1 cellular context compared by ENCODE assay signal in the genomic region with DNA sequence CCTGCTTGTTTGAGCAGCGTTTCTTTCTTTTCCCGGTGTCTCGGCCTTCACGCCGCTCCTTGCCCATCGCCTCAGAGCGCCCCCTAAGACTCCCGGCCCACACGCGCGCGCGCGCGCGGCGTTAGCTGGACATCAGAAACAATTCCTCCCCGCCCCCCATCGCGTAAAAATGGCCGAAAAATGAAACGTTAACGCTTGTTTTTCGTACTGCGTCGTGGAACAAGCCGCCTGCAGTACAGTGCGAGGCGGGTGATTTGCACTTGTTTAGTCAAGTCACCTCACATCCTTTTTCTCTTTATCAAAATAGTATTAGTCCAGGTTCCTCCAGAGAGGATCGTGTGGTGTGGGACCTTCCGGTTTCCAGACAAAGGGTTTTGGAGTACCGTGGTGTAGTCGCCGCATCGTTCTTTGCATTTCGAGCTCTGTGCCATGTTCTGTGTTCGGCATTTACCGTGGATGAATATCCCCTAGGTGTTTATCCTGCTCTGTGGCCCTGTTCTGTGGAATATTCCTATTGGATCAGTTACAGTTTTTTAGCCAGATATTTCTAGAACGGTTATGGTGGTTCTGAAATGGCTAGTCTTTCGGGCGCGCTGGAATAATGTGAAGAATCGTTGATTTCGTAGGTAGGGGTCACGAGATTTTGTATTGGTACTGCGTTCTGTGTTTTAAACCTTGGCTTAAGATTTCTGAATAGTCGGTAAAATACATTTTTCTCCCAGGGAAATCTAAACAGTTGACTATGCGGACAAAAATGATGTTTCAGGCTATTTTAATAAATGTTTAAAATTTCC.
A peak's percentile ranks its signal among the peaks of the same experiment; 100 is the strongest.
TF ChIP-seq lines count a peak whose summit lies in the region.

No MANE protein-coding gene starts in this region.

TF ChIP-seq in HepG2, 621 proteins besides CTCF, POLR2A, EP300 and RAD21 (continued from another document and continues in another):
- TF ChIP-seq, protein P1, sequence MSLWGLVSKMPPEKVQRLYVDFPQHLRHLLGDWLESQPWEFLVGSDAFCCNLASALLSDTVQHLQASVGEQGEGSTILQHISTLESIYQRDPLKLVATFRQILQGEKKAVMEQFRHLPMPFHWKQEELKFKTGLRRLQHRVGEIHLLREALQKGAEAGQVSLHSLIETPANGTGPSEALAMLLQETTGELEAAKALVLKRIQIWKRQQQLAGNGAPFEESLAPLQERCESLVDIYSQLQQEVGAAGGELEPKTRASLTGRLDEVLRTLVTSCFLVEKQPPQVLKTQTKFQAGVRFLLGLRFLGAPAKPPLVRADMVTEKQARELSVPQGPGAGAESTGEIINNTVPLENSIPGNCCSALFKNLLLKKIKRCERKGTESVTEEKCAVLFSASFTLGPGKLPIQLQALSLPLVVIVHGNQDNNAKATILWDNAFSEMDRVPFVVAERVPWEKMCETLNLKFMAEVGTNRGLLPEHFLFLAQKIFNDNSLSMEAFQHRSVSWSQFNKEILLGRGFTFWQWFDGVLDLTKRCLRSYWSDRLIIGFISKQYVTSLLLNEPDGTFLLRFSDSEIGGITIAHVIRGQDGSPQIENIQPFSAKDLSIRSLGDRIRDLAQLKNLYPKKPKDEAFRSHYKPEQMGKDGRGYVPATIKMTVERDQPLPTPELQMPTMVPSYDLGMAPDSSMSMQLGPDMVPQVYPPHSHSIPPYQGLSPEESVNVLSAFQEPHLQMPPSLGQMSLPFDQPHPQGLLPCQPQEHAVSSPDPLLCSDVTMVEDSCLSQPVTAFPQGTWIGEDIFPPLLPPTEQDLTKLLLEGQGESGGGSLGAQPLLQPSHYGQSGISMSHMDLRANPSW (CRISPR knock-in tag; IDR thresholded peaks at IDR 0.05; ENCODE audit: borderline replicate concordance) = no peak
- TF ChIP-seq SNAPC2 (CRISPR knock-in tag; IDR thresholded peaks at IDR 0.05) (no peak), MYNN (CRISPR knock-in tag; IDR thresholded peaks at IDR 0.05; ENCODE audit: low read depth) (no peak), KAT8 (CRISPR knock-in tag; IDR thresholded peaks at IDR 0.05) (0 out of 2 replicates have a peak, but pooled peaks have one; percentile 9), TCF7 (IDR thresholded peaks at IDR 0.05; ENCODE audit: low read depth) (peak; percentile 6; the same call in 1 of the 2 replicates), FOXJ3 (CRISPR knock-in tag; IDR thresholded peaks at IDR 0.05; ENCODE audit: borderline replicate concordance) (no peak), TEAD2 (CRISPR knock-in tag; IDR thresholded peaks at IDR 0.05) (no peak), ZFP82 (CRISPR knock-in tag; IDR thresholded peaks at IDR 0.05; ENCODE audit: borderline replicate concordance) (no peak), EZH2 (conservative IDR thresholded peaks at IDR 0.05; ENCODE audit: low read depth, low read length) (no peak), FOXC1 (CRISPR knock-in tag; IDR thresholded peaks at IDR 0.05; ENCODE audit: borderline replicate concordance) (no peak), NFE2 (CRISPR knock-in tag; IDR thresholded peaks at IDR 0.05) (no peak), ZNF30 (CRISPR knock-in tag; IDR thresholded peaks at IDR 0.05) (no peak), RFX1 (IDR thresholded peaks at IDR 0.05) (no peak), ZNF563 (CRISPR knock-in tag; IDR thresholded peaks at IDR 0.05) (no peak), ZNF205 (CRISPR knock-in tag; IDR thresholded peaks at IDR 0.05) (no peak), ZNF605 (CRISPR knock-in tag; IDR thresholded peaks at IDR 0.05) (no peak; the same call in 1 of the 2 replicates), ZNF660 (CRISPR knock-in tag; IDR thresholded peaks at IDR 0.05; ENCODE audit: borderline replicate concordance, low read depth) (no peak), ZNF619 (CRISPR knock-in tag; IDR thresholded peaks at IDR 0.05) (no peak), SPEN (CRISPR knock-in tag; IDR thresholded peaks at IDR 0.05; ENCODE audit: low read depth) (0 out of 2 replicates have a peak, but pooled peaks have one; percentile 52), ZNF598 (CRISPR knock-in tag; IDR thresholded peaks at IDR 0.05; ENCODE audit: borderline replicate concordance) (no peak), RARG (CRISPR knock-in tag; IDR thresholded peaks at IDR 0.05; ENCODE audit: low read depth) (no peak), ZNF556 (CRISPR knock-in tag; IDR thresholded peaks at IDR 0.05; ENCODE audit: borderline replicate concordance) (no peak), RBM22 (optimal IDR thresholded peaks at IDR 0.05; ENCODE audit: low read length) (no peak), AGO1 (IDR thresholded peaks at IDR 0.05; ENCODE audit: low read depth, low read length, poor library complexity, severe bottlenecking) (no peak), POLR2AphosphoS5 (IDR thresholded peaks at IDR 0.05; ENCODE audit: low read depth, low read length) (no peak; the same call in 1 of the 2 replicates), JDP2 (CRISPR knock-in tag; IDR thresholded peaks at IDR 0.05; ENCODE audit: borderline replicate concordance) (0 out of 2 replicates have a peak, but pooled peaks have one; percentile 5), MEF2D (CRISPR knock-in tag; IDR thresholded peaks at IDR 0.05) (no peak), MAZ (IDR thresholded peaks at IDR 0.05; ENCODE audit: borderline replicate concordance, low read depth, low read length) (no peak), MAZ (CRISPR knock-in tag; IDR thresholded peaks at IDR 0.05; ENCODE audit: low read depth) (no peak), NBN (conservative IDR thresholded peaks at IDR 0.05) (no peak), ZNF564 (CRISPR knock-in tag; IDR thresholded peaks at IDR 0.05) (no peak), ZNF557 (CRISPR knock-in tag; IDR thresholded peaks at IDR 0.05) (no peak), ZNF737 (CRISPR knock-in tag; IDR thresholded peaks at IDR 0.05; ENCODE audit: borderline replicate concordance) (no peak)
- TF ChIP-seq, protein P2, sequence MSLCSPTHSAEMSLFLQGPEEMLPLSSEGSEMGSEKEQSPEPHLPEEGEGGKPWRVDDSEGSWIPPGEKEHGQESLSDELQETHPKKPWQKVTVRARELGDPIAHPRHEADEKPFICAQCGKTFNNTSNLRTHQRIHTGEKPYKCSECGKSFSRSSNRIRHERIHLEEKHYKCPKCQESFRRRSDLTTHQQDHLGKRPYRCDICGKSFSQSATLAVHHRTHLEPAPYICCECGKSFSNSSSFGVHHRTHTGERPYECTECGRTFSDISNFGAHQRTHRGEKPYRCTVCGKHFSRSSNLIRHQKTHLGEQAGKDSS (CRISPR knock-in tag; IDR thresholded peaks at IDR 0.05; ENCODE audit: borderline replicate concordance, low read depth) = no peak
- TF ChIP-seq, protein P3, sequence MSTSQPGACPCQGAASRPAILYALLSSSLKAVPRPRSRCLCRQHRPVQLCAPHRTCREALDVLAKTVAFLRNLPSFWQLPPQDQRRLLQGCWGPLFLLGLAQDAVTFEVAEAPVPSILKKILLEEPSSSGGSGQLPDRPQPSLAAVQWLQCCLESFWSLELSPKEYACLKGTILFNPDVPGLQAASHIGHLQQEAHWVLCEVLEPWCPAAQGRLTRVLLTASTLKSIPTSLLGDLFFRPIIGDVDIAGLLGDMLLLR (CRISPR knock-in tag; IDR thresholded peaks at IDR 0.05) = no peak
- TF ChIP-seq, protein P4, sequence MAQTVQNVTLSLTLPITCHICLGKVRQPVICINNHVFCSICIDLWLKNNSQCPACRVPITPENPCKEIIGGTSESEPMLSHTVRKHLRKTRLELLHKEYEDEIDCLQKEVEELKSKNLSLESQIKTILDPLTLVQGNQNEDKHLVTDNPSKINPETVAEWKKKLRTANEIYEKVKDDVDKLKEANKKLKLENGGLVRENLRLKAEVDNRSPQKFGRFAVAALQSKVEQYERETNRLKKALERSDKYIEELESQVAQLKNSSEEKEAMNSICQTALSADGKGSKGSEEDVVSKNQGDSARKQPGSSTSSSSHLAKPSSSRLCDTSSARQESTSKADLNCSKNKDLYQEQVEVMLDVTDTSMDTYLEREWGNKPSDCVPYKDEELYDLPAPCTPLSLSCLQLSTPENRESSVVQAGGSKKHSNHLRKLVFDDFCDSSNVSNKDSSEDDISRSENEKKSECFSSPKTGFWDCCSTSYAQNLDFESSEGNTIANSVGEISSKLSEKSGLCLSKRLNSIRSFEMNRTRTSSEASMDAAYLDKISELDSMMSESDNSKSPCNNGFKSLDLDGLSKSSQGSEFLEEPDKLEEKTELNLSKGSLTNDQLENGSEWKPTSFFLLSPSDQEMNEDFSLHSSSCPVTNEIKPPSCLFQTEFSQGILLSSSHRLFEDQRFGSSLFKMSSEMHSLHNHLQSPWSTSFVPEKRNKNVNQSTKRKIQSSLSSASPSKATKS (CRISPR knock-in tag; IDR thresholded peaks at IDR 0.05) = no peak
- TF ChIP-seq, protein P5, sequence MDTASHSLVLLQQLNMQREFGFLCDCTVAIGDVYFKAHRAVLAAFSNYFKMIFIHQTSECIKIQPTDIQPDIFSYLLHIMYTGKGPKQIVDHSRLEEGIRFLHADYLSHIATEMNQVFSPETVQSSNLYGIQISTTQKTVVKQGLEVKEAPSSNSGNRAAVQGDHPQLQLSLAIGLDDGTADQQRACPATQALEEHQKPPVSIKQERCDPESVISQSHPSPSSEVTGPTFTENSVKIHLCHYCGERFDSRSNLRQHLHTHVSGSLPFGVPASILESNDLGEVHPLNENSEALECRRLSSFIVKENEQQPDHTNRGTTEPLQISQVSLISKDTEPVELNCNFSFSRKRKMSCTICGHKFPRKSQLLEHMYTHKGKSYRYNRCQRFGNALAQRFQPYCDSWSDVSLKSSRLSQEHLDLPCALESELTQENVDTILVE (CRISPR knock-in tag; IDR thresholded peaks at IDR 0.05) = no peak
- TF ChIP-seq, protein P6, sequence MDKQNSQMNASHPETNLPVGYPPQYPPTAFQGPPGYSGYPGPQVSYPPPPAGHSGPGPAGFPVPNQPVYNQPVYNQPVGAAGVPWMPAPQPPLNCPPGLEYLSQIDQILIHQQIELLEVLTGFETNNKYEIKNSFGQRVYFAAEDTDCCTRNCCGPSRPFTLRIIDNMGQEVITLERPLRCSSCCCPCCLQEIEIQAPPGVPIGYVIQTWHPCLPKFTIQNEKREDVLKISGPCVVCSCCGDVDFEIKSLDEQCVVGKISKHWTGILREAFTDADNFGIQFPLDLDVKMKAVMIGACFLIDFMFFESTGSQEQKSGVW (CRISPR knock-in tag; IDR thresholded peaks at IDR 0.05; ENCODE audit: borderline replicate concordance) = no peak
- TF ChIP-seq, protein P7, sequence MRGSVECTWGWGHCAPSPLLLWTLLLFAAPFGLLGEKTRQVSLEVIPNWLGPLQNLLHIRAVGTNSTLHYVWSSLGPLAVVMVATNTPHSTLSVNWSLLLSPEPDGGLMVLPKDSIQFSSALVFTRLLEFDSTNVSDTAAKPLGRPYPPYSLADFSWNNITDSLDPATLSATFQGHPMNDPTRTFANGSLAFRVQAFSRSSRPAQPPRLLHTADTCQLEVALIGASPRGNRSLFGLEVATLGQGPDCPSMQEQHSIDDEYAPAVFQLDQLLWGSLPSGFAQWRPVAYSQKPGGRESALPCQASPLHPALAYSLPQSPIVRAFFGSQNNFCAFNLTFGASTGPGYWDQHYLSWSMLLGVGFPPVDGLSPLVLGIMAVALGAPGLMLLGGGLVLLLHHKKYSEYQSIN (CRISPR knock-in tag; IDR thresholded peaks at IDR 0.05; ENCODE audit: borderline replicate concordance) = no peak
- TF ChIP-seq, protein P8, sequence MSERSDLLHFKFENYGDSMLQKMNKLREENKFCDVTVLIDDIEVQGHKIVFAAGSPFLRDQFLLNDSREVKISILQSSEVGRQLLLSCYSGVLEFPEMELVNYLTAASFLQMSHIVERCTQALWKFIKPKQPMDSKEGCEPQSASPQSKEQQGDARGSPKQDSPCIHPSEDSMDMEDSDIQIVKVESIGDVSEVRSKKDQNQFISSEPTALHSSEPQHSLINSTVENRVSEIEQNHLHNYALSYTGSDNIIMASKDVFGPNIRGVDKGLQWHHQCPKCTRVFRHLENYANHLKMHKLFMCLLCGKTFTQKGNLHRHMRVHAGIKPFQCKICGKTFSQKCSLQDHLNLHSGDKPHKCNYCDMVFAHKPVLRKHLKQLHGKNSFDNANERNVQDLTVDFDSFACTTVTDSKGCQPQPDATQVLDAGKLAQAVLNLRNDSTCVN (CRISPR knock-in tag; IDR thresholded peaks at IDR 0.05; ENCODE audit: borderline replicate concordance) = no peak
- TF ChIP-seq, protein P9, sequence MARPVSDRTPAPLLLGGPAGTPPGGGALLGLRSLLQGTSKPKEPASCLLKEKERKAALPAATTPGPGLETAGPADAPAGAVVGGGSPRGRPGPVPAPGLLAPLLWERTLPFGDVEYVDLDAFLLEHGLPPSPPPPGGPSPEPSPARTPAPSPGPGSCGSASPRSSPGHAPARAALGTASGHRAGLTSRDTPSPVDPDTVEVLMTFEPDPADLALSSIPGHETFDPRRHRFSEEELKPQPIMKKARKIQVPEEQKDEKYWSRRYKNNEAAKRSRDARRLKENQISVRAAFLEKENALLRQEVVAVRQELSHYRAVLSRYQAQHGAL (CRISPR knock-in tag; IDR thresholded peaks at IDR 0.05; ENCODE audit: not compliant biosample characterization) = no peak
- TF ChIP-seq, protein P10, sequence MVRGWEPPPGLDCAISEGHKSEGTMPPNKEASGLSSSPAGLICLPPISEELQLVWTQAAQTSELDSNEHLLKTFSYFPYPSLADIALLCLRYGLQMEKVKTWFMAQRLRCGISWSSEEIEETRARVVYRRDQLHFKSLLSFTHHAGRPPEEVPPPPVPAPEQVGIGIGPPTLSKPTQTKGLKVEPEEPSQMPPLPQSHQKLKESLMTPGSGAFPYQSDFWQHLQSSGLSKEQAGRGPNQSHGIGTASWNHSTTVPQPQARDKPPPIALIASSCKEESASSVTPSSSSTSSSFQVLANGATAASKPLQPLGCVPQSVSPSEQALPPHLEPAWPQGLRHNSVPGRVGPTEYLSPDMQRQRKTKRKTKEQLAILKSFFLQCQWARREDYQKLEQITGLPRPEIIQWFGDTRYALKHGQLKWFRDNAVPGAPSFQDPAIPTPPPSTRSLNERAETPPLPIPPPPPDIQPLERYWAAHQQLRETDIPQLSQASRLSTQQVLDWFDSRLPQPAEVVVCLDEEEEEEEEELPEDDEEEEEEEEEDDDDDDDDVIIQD (CRISPR knock-in tag; IDR thresholded peaks at IDR 0.05; ENCODE audit: low read depth) = 0 out of 2 replicates have a peak, but pooled peaks have one; percentile 11
- TF ChIP-seq, protein P11, sequence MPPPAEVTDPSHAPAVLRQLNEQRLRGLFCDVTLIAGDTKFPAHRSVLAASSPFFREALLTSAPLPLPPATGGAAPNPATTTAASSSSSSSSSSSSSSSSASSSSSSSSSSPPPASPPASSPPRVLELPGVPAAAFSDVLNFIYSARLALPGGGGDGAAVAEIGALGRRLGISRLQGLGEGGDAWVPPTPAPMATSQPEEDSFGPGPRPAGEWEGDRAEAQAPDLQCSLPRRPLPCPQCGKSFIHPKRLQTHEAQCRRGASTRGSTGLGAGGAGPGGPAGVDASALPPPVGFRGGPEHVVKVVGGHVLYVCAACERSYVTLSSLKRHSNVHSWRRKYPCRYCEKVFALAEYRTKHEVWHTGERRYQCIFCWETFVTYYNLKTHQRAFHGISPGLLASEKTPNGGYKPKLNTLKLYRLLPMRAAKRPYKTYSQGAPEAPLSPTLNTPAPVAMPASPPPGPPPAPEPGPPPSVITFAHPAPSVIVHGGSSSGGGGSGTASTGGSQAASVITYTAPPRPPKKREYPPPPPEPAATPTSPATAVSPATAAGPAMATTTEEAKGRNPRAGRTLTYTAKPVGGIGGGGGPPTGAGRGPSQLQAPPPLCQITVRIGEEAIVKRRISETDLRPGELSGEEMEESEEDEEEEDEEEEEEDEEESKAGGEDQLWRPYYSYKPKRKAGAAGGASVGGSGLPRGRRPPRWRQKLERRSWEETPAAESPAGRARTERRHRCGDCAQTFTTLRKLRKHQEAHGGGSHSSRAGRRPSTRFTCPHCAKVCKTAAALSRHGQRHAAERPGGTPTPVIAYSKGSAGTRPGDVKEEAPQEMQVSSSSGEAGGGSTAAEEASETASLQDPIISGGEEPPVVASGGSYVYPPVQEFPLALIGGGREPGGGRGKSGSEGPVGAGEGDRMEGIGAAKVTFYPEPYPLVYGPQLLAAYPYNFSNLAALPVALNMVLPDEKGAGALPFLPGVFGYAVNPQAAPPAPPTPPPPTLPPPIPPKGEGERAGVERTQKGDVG (CRISPR knock-in tag; IDR thresholded peaks at IDR 0.05; ENCODE audit: borderline replicate concordance) = no peak
